Comparison of ENCODE assay signal across 34 cellular contexts in genomic region chr1:213733708-213734107, GRCh38.
"Had no signal": no experiment of that assay in that cellular context is flagged by ENCODE, and none has a peak within 500 bp of the region (broad histone marks: within the 10 kb centered on the region; RNA-seq: fewer than 3 reads in every experiment).

No MANE protein-coding gene starts in this region.

- H3K4me1 Mint-ChIP-seq: activated CD4-positive, alpha-beta T cell treated with anti-CD3 and anti-CD28 coated beads for 36 hours; activated CD4-positive, alpha-beta T cell treated with anti-CD3 and anti-CD28 coated beads, Interleukin-2, amount 10 ng/mL, durations not matched to agents 24 days and 14 days; activated CD8-positive, alpha-beta memory T cell treated with anti-CD3 and anti-CD28 coated beads, Interleukin-2, amount 10 ng/mL, durations not matched to agents 7 days and 5 days; activated naive CD4-positive, alpha-beta T cell treated with anti-CD3 and anti-CD28 coated beads, Interleukin-2, amount 50 U/mL, for 24 hours; activated naive CD8-positive, alpha-beta T cell treated with anti-CD3 and anti-CD28 coated beads for 36 hours; activated naive CD8-positive, alpha-beta T cell treated with anti-CD3 and anti-CD28 coated beads, Interleukin-2, amount 50 U/mL, for 24 hours; brain had no signal

- H3K9me3 ChIP-seq: adrenal gland, breast epithelium, colonic mucosa, esophagus squamous epithelium had no signal

- H3K27ac Mint-ChIP-seq: activated CD4-positive, alpha-beta memory T cell treated with anti-CD3 and anti-CD28 coated beads for 36 hours; activated CD4-positive, alpha-beta T cell treated with anti-CD3 and anti-CD28 coated beads for 36 hours; activated CD4-positive, alpha-beta T cell treated with anti-CD3 and anti-CD28 coated beads, Interleukin-2, amount 10 ng/mL, durations not matched to agents 24 days and 14 days; activated CD8-positive, alpha-beta memory T cell treated with anti-CD3 and anti-CD28 coated beads, Interleukin-2, amount 10 ng/mL, durations not matched to agents 7 days and 5 days; activated CD8-positive, alpha-beta T cell treated with anti-CD3 and anti-CD28 coated beads, Interleukin-2, amount 10 ng/mL, durations not matched to agents 7 days and 5 days; activated naive CD4-positive, alpha-beta T cell treated with anti-CD3 and anti-CD28 coated beads for 36 hours; activated naive CD4-positive, alpha-beta T cell treated with anti-CD3 and anti-CD28 coated beads, Interleukin-2, amount 50 U/mL, for 24 hours; activated naive CD8-positive, alpha-beta T cell treated with anti-CD3 and anti-CD28 coated beads for 36 hours; activated naive CD8-positive, alpha-beta T cell treated with anti-CD3 and anti-CD28 coated beads, Interleukin-2, amount 50 U/mL, for 24 hours; activated T-helper 1 cell treated with anti-CD3 and anti-CD28 coated beads, Interleukin-12 subunit alpha, Interleukin-12 subunit beta, Interleukin-2, Interleukin-4 antibody, amounts not matched to agents 30 ng/mL and 10 ng/mL and 1 ng/mL, durations not matched to agents 14 hours and 24 hours and 36 hours; activated T-helper 2 cell treated with anti-CD3 and anti-CD28 coated beads, Interferon-gamma antibody, Interleukin-2, Interleukin-4, amounts not matched to agents 10 μg/mL and 5 μg/mL and 100 μg/mL, durations not matched to agents 14 hours and 24 hours and 36 hours; brain had no signal

- H3K27me3 ChIP-seq: adrenal gland, breast epithelium, cardiac muscle cell, colonic mucosa, esophagus squamous epithelium, gastroesophageal sphincter had no signal

- ATAC-seq: activated CD4-positive, alpha-beta T cell treated with anti-CD3 and anti-CD28 coated beads for 36 hours; activated CD8-positive, alpha-beta memory T cell treated with anti-CD3 and anti-CD28 coated beads, Interleukin-2, amount 10 ng/mL, durations not matched to agents 7 days and 5 days; activated CD8-positive, alpha-beta T cell treated with anti-CD3 and anti-CD28 coated beads, Interleukin-2, amount 10 ng/mL, durations not matched to agents 7 days and 5 days; activated naive CD8-positive, alpha-beta T cell treated with anti-CD3 and anti-CD28 coated beads, Interleukin-2, amount 50 U/mL, for 24 hours; gastroesophageal sphincter had no signal

- FAIRE-seq: endometrium, endothelial cell of umbilical vein had no signal

- H3K4me1 ChIP-seq: adrenal gland, breast epithelium, colonic mucosa, esophagus squamous epithelium, gastroesophageal sphincter had no signal

- H3K4me3 Mint-ChIP-seq: activated CD4-positive, alpha-beta memory T cell treated with anti-CD3 and anti-CD28 coated beads for 36 hours; activated CD4-positive, alpha-beta T cell treated with anti-CD3 and anti-CD28 coated beads for 36 hours; activated CD4-positive, alpha-beta T cell treated with anti-CD3 and anti-CD28 coated beads, Interleukin-2, amount 10 ng/mL, durations not matched to agents 24 days and 14 days; activated CD8-positive, alpha-beta memory T cell treated with anti-CD3 and anti-CD28 coated beads, Interleukin-2, amount 10 ng/mL, durations not matched to agents 7 days and 5 days; activated CD8-positive, alpha-beta T cell treated with anti-CD3 and anti-CD28 coated beads, Interleukin-2, amount 10 ng/mL, durations not matched to agents 7 days and 5 days; activated naive CD4-positive, alpha-beta T cell treated with anti-CD3 and anti-CD28 coated beads for 36 hours; activated naive CD4-positive, alpha-beta T cell treated with anti-CD3 and anti-CD28 coated beads, Interleukin-2, amount 50 U/mL, for 24 hours; activated naive CD8-positive, alpha-beta T cell treated with anti-CD3 and anti-CD28 coated beads for 36 hours; activated naive CD8-positive, alpha-beta T cell treated with anti-CD3 and anti-CD28 coated beads, Interleukin-2, amount 50 U/mL, for 24 hours; activated T-helper 1 cell treated with anti-CD3 and anti-CD28 coated beads, Interleukin-12 subunit alpha, Interleukin-12 subunit beta, Interleukin-2, Interleukin-4 antibody, amounts not matched to agents 30 ng/mL and 10 ng/mL and 1 ng/mL, durations not matched to agents 14 hours and 24 hours and 36 hours; brain had no signal

- H3K27ac ChIP-seq: adrenal gland, breast epithelium, cardiac muscle cell, colonic mucosa, epithelial cell of prostate, esophagus squamous epithelium, gastroesophageal sphincter had no signal

- H3K27me3 Mint-ChIP-seq: activated CD4-positive, alpha-beta T cell treated with anti-CD3 and anti-CD28 coated beads for 36 hours; activated CD4-positive, alpha-beta T cell treated with anti-CD3 and anti-CD28 coated beads, Interleukin-2, amount 10 ng/mL, durations not matched to agents 24 days and 14 days; activated CD8-positive, alpha-beta memory T cell treated with anti-CD3 and anti-CD28 coated beads, Interleukin-2, amount 10 ng/mL, durations not matched to agents 7 days and 5 days; activated naive CD4-positive, alpha-beta T cell treated with anti-CD3 and anti-CD28 coated beads, Interleukin-2, amount 50 U/mL, for 24 hours; activated naive CD8-positive, alpha-beta T cell treated with anti-CD3 and anti-CD28 coated beads, Interleukin-2, amount 50 U/mL, for 24 hours had no signal

- H3K9me3 Mint-ChIP-seq: activated T-helper 1 cell treated with anti-CD3 and anti-CD28 coated beads, Interleukin-12 subunit alpha, Interleukin-12 subunit beta, Interleukin-2, Interleukin-4 antibody, amounts not matched to agents 30 ng/mL and 10 ng/mL and 1 ng/mL, durations not matched to agents 14 hours and 24 hours and 36 hours; activated T-helper 2 cell treated with anti-CD3 and anti-CD28 coated beads, Interferon-gamma antibody, Interleukin-2, Interleukin-4, amounts not matched to agents 10 μg/mL and 5 μg/mL and 100 μg/mL, durations not matched to agents 14 hours and 24 hours and 36 hours had no signal

- DNase-seq: activated CD4-positive, alpha-beta memory T cell treated with anti-CD3 and anti-CD28 coated beads for 36 hours; activated CD4-positive, alpha-beta T cell treated with anti-CD3 and anti-CD28 coated beads for 36 hours; activated CD4-positive, alpha-beta T cell treated with anti-CD3 and anti-CD28 coated beads, Interleukin-2, amount 10 ng/mL, durations not matched to agents 24 days and 14 days; activated CD4-positive, CD25-positive, alpha-beta regulatory T cell; activated CD4-positive, CD25-positive, alpha-beta regulatory T cell treated with anti-CD3 and anti-CD28 coated beads, Interleukin-2, amount 50 U/mL, for 72 hours; activated CD8-positive, alpha-beta memory T cell treated with anti-CD3 and anti-CD28 coated beads, Interleukin-2, amount 10 ng/mL, durations not matched to agents 7 days and 5 days; activated CD8-positive, alpha-beta memory T cell treated with anti-CD3 and anti-CD28 coated beads, Interleukin-2, amount 50 U/mL, for 4 hours; activated CD8-positive, alpha-beta T cell treated with anti-CD3 and anti-CD28 coated beads, Interleukin-2, amount 10 ng/mL, durations not matched to agents 7 days and 5 days; activated effector memory CD4-positive, alpha-beta T cell treated with anti-CD3 and anti-CD28 coated beads, Interleukin-2, amount 50 U/mL, for 16 hours; activated naive CD4-positive, alpha-beta T cell treated with anti-CD3 and anti-CD28 coated beads for 36 hours; activated naive CD8-positive, alpha-beta T cell treated with anti-CD3 and anti-CD28 coated beads for 36 hours; activated naive CD8-positive, alpha-beta T cell treated with anti-CD3 and anti-CD28 coated beads, Interleukin-2, amount 50 U/mL, for 24 hours; activated T-cell treated with anti-CD3 and anti-CD28 coated beads, Interleukin-2, amount 50 U/mL, for 1 hour; activated T-cell treated with anti-CD3 and anti-CD28 coated beads, Interleukin-2, amount 50 U/mL, for 48 hours; adrenal gland; amygdala; aorta; central memory CD4-positive, alpha-beta T cell; cerebellar nuclear complex; colonic mucosa; effector CD8-positive, alpha-beta T cell; esophagus squamous epithelium; foreskin melanocyte; T-helper 2 cell had no signal

- H3K36me3 ChIP-seq: adrenal gland, breast epithelium, cardiac muscle cell, colonic mucosa, esophagus squamous epithelium, gastroesophageal sphincter had no signal

- H3K36me3 Mint-ChIP-seq: activated CD4-positive, alpha-beta memory T cell treated with anti-CD3 and anti-CD28 coated beads for 36 hours; activated CD8-positive, alpha-beta memory T cell treated with anti-CD3 and anti-CD28 coated beads, Interleukin-2, amount 10 ng/mL, durations not matched to agents 7 days and 5 days; activated naive CD8-positive, alpha-beta T cell treated with anti-CD3 and anti-CD28 coated beads for 36 hours; brain had no signal

- H3K4me3 ChIP-seq: adrenal gland, breast epithelium, cardiac muscle cell, colonic mucosa, esophagus squamous epithelium, gastroesophageal sphincter had no signal
